Comparison of ENCODE assay signal across 12 cellular contexts in the genomic region with DNA sequence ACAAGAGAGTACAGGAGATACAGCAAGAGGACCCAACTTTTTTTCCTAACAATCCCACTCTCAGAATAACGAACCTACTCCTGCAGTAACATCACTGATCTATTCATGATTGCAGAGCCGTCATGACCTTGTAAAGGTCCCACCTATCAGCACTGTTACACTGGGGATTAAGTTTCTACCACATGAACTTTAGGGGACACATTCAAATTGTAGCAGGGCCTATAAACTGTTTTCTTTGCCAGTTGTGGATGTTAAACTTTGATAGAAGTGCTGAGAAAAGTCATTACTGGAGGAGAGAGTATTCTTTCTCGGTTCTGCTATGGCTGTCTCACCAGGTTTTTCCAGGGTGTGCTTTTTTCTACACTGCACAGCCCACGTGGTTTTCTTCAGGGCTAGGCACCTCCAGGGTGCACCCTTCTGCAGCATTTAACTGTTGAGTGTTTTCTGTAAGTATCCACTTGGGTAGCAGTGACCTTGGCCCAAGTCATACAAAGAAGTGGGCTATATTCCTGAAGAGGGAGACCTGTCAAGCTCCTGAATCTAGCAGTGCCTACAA.
A peak's percentile ranks its signal among the peaks of the same experiment; 100 is the strongest.
DNase-seq lines count a peak whose midpoint lies in the region; ATAC-seq and TF ChIP-seq lines count a peak whose summit lies in the region.
"Had no signal": no experiment of that assay in that cellular context is flagged by ENCODE, and none has a peak within 500 bp of the region (broad histone marks: within the 10 kb centered on the region; RNA-seq: fewer than 3 reads in every experiment).

No MANE protein-coding gene starts in this region.

- H3K36me3 ChIP-seq in psoas muscle (ENCODE audit: insufficient read depth in 1 of 2, low read depth in 1 of 2): no peaks in the 10 kb centered on the region

- H3K9me3 ChIP-seq in psoas muscle: no peaks in the 10 kb centered on the region

- H3K4me1 ChIP-seq in psoas muscle: no peaks in the 10 kb centered on the region

- H3K4me3 ChIP-seq in psoas muscle: no peak overlapping the region

- intact Hi-C loops in psoas muscle (cut with DNase I): no loop called here

- H3K27ac ChIP-seq in psoas muscle: no peak overlapping the region

- no peaks in the 10 kb centered on the region for H3K27me3 ChIP-seq in psoas muscle (ENCODE audit: insufficient read depth in 3 of 3, low read length in 2 of 3)

- WGBS in psoas muscle, 3 donors: 61 to 70% (median 61%) methylated on average over 4 of the region's 4 CpGs

- ATAC-seq in GM18502 (IDR thresholded peaks at IDR 0.05; ENCODE audit: poor library complexity, unreplicated experiment): peak; percentile 88
- peak; percentile 92 for ATAC-seq in GM19025 (IDR thresholded peaks at IDR 0.05; ENCODE audit: low read depth, unreplicated experiment)
- peak; percentile 96 for ATAC-seq in HG02759 (IDR thresholded peaks at IDR 0.05; ENCODE audit: unreplicated experiment)
- ATAC-seq in HG03571 (IDR thresholded peaks at IDR 0.05; ENCODE audit: unreplicated experiment): peak; percentile 84
- no peak for ATAC-seq in psoas muscle

- no peak for DNase-seq in psoas muscle
- DNase-seq in activated CD8-positive, alpha-beta memory T cell treated with anti-CD3 and anti-CD28 coated beads, Interleukin-2, amount 50 U/mL, for 4 hours: no peak
- no peak for DNase-seq in NOMO-1 treated with dmso at 0.1 percent for 144 hours (lab: John Stamatoyannopoulos, UW; ENCODE audit: unreplicated experiment)
- no peak for DNase-seq in NCI-H1092 treated with DMSO at 0.1 percent for 48 hours (lab: John Stamatoyannopoulos, UW)
- DNase-seq: activated gamma-delta T cell treated with Interleukin-2 at 50 U/mL for 16 hours, COR-L47, kidney, NCI-H1105 treated with DMSO at 0.1 percent for 48 hours had no signal

- no peak for TF ChIP-seq CTCF in psoas muscle (IDR thresholded peaks at IDR 0.05)

Comparison
In these comparisons a context has a peak if more than half of its experiments do, and no peak if none do; other contexts are left out.
1. ATAC-seq: peak in GM18502 (single experiment), GM19025 (single experiment), HG02759 (single experiment) and HG03571 (single experiment); none in psoas muscle (0 of 4).